In the genomic region with DNA sequence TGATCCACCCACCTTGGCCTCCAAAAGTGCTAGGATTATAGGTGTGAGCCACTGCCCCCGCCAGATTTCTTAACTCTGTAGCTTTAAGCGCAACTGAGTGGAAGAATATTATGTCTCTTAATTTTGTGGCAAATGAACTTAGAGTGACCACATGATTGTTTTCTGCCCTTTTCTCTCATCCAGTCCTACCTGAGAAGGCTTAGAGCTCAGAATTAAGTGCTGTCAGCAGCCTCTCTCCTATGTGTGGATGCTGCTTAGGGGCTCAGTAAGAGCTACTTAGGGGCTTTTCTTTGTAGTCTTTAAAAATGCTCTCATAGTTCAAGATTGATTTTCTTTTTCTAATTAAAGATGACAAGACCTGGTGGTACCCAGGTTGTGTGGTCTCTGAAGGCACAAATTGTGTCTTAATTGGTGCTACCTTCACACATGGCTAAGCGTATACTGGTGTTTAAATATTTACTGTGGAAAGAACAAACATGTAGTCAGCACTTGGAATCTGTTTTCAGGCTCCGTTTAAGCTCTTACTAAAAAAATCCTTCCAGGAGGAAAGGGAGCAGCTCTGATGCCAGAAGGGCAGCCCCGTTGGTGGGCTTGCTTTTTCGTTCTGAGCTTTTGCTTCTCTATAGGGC, we compare ENCODE assay signal across 14 cellular contexts. TPM values are rescaled to one million over a fixed set of nuclear protein-coding genes. Genes with fewer than 3 reads are reported as not detected.
DNase-seq lines count a peak whose midpoint lies in the region; ATAC-seq and TF ChIP-seq lines count a peak whose summit lies in the region.
"Had no signal": no experiment of that assay in that cellular context is flagged by ENCODE, and none has a peak within 500 bp of the region (broad histone marks: within the 10 kb centered on the region; RNA-seq: fewer than 3 reads in every experiment).

No MANE protein-coding gene starts in this region.

- H3K36me3 Mint-ChIP-seq in progenitor cell of endocrine pancreas (ENCODE audit: insufficient read depth), result peaks cover 32% of the 10 kb centered on the region
- peaks cover 58% of the 10 kb centered on the region for H3K36me3 Mint-ChIP-seq in activated T-helper 2 cell treated with anti-CD3 and anti-CD28 coated beads, Interferon-gamma antibody, Interleukin-2, Interleukin-4, amounts not matched to agents 10 μg/mL and 5 μg/mL and 100 μg/mL, durations not matched to agents 14 hours and 24 hours and 36 hours (ENCODE audit: low read depth)

- TF ChIP-seq CTCF in VCaP (conservative IDR thresholded peaks at IDR 0.05) (no peak), progenitor cell of endocrine pancreas (IDR thresholded peaks at IDR 0.05; ENCODE audit: unreplicated experiment) (no peak)

- no peak for ATAC-seq in GM19351 (IDR thresholded peaks at IDR 0.05; ENCODE audit: unreplicated experiment)
- ATAC-seq: Panc1, Right ventricle myocardium inferior, SK-N-SH treated with all-trans-retinoic acid at 6 μM for 48 hours had no signal

- peak overlapping the region; percentile 18 for H3K27ac Mint-ChIP-seq in progenitor cell of endocrine pancreas
- H3K27ac Mint-ChIP-seq in activated T-helper 2 cell treated with anti-CD3 and anti-CD28 coated beads, Interferon-gamma antibody, Interleukin-2, Interleukin-4, amounts not matched to agents 10 μg/mL and 5 μg/mL and 100 μg/mL, durations not matched to agents 14 hours and 24 hours and 36 hours, result no peak overlapping the region
- H3K27ac Mint-ChIP-seq: CD4-positive, CD25-positive, alpha-beta regulatory T cell had no signal

- peak overlapping the region; percentile 91 for H3K27ac ChIP-seq in VCaP

- intact Hi-C loops in activated T-helper 2 cell treated with anti-CD3 and anti-CD28 coated beads, Interferon-gamma antibody, Interleukin-2, Interleukin-4, amounts not matched to agents 10 μg/mL and 5 μg/mL and 100 μg/mL, durations not matched to agents 14 hours and 24 hours and 36 hours (cut with micrococcal nuclease), result no loop called here

- peaks cover 9% of the 10 kb centered on the region for H3K4me1 Mint-ChIP-seq in progenitor cell of endocrine pancreas (ENCODE audit: low read depth)
- H3K4me1 Mint-ChIP-seq in activated T-helper 2 cell treated with anti-CD3 and anti-CD28 coated beads, Interferon-gamma antibody, Interleukin-2, Interleukin-4, amounts not matched to agents 10 μg/mL and 5 μg/mL and 100 μg/mL, durations not matched to agents 14 hours and 24 hours and 36 hours (ENCODE audit: low read depth), result peaks cover 1% of the 10 kb centered on the region
- H3K4me1 Mint-ChIP-seq: CD4-positive, CD25-positive, alpha-beta regulatory T cell had no signal

- no peaks in the 10 kb centered on the region for H3K27me3 Mint-ChIP-seq in progenitor cell of endocrine pancreas
- no peaks in the 10 kb centered on the region for H3K27me3 Mint-ChIP-seq in activated T-helper 2 cell treated with anti-CD3 and anti-CD28 coated beads, Interferon-gamma antibody, Interleukin-2, Interleukin-4, amounts not matched to agents 10 μg/mL and 5 μg/mL and 100 μg/mL, durations not matched to agents 14 hours and 24 hours and 36 hours (ENCODE audit: low read depth)
- H3K27me3 Mint-ChIP-seq: CD4-positive, CD25-positive, alpha-beta regulatory T cell had no signal

- DNase-seq in NCI-H748 (lab: John Stamatoyannopoulos, UW; ENCODE audit: unreplicated experiment) (peak; percentile 1), NCI-H748 treated with DMSO at 0.1 percent for 48 hours (lab: John Stamatoyannopoulos, UW) (no peak), NCI-H146 treated with DMSO at 0.1 percent for 48 hours (lab: John Stamatoyannopoulos, UW; ENCODE audit: unreplicated experiment) (peak; percentile 11), progenitor cell of endocrine pancreas (ENCODE audit: low spot score, unreplicated experiment) (no peak)
- DNase-seq in central memory CD4-positive, alpha-beta T cell, result no peak
- no peak for DNase-seq in activated T-helper 2 cell treated with anti-CD3 and anti-CD28 coated beads, Interferon-gamma antibody, Interleukin-2, Interleukin-4, amounts not matched to agents 10 μg/mL and 5 μg/mL and 100 μg/mL, durations not matched to agents 14 hours and 24 hours and 36 hours (ENCODE audit: low spot score)
- DNase-seq: Calu3; CD4-positive, CD25-positive, alpha-beta regulatory T cell; GOT3 had no signal

- H3K9me3 Mint-ChIP-seq in progenitor cell of endocrine pancreas (ENCODE audit: low read depth), result no peaks in the 10 kb centered on the region
- no peaks in the 10 kb centered on the region for H3K9me3 Mint-ChIP-seq in activated T-helper 2 cell treated with anti-CD3 and anti-CD28 coated beads, Interferon-gamma antibody, Interleukin-2, Interleukin-4, amounts not matched to agents 10 μg/mL and 5 μg/mL and 100 μg/mL, durations not matched to agents 14 hours and 24 hours and 36 hours
- H3K9me3 Mint-ChIP-seq: CD4-positive, CD25-positive, alpha-beta regulatory T cell had no signal

- H3K4me3 Mint-ChIP-seq in progenitor cell of endocrine pancreas (ENCODE audit: low read depth), result no peak overlapping the region
- H3K4me3 Mint-ChIP-seq in activated T-helper 2 cell treated with anti-CD3 and anti-CD28 coated beads, Interferon-gamma antibody, Interleukin-2, Interleukin-4, amounts not matched to agents 10 μg/mL and 5 μg/mL and 100 μg/mL, durations not matched to agents 14 hours and 24 hours and 36 hours (ENCODE audit: low read depth), result no peak overlapping the region
- H3K4me3 Mint-ChIP-seq: CD4-positive, CD25-positive, alpha-beta regulatory T cell had no signal

RNA-seq across cellular contexts. Expression of a gene that starts 59.3 kb away (rescaled TPM):
- 33.0 and 39.8 TPM in 2 replicates for total RNA-seq in progenitor cell of endocrine pancreas
- total RNA-seq in activated T-helper 2 cell treated with anti-CD3 and anti-CD28 coated beads, Interferon-gamma antibody, Interleukin-2, Interleukin-4, amounts not matched to agents 10 μg/mL and 5 μg/mL and 100 μg/mL, durations not matched to agents 14 hours and 24 hours and 36 hours, result 33.2 and 37.6 TPM in 2 replicates

Comparison
In these comparisons a context has a peak if more than half of its experiments do, and no peak if none do; other contexts are left out.
1. DNase-seq: peak in NCI-H748 (single experiment) and NCI-H146 treated with DMSO at 0.1 percent for 48 hours (single experiment); none in NCI-H748 treated with DMSO at 0.1 percent for 48 hours (single experiment), progenitor cell of endocrine pancreas (single experiment), central memory CD4-positive, alpha-beta T cell (single experiment) and activated T-helper 2 cell treated with anti-CD3 and anti-CD28 coated beads, Interferon-gamma antibody, Interleukin-2, Interleukin-4, amounts not matched to agents 10 μg/mL and 5 μg/mL and 100 μg/mL, durations not matched to agents 14 hours and 24 hours and 36 hours (single experiment).